23 cellular contexts compared by ENCODE assay signal in genomic region chr15:55872471-55872870, GRCh38.
DNase-seq lines count a peak whose midpoint lies in the region; ATAC-seq and TF ChIP-seq lines count a peak whose summit lies in the region.
"Had no signal": no experiment of that assay in that cellular context is flagged by ENCODE, and none has a peak within 500 bp of the region (broad histone marks: within the 10 kb centered on the region; RNA-seq: fewer than 3 reads in every experiment).

No MANE protein-coding gene starts in this region.

- H3K27me3 Mint-ChIP-seq in chondrocyte (ENCODE audit: low read depth): no peaks in the 10 kb centered on the region
- H3K27me3 Mint-ChIP-seq: CD4-positive, alpha-beta T cell had no signal

- TF ChIP-seq CTCF in chondrocyte (IDR thresholded peaks at IDR 0.05) (no peak), thoracic aorta (IDR thresholded peaks at IDR 0.05) (no peak), upper lobe of left lung (IDR thresholded peaks at IDR 0.05) (no peak), gastroesophageal sphincter (IDR thresholded peaks at IDR 0.05) (no peak)

- peak overlapping the region; percentile 62 for H3K4me3 ChIP-seq in thoracic aorta
- H3K4me3 ChIP-seq in upper lobe of left lung: no peak overlapping the region
- no peak overlapping the region for H3K4me3 ChIP-seq in gastroesophageal sphincter
- H3K4me3 ChIP-seq: esophagus muscularis mucosa, skin epidermis had no signal

- H3K27me3 ChIP-seq in thoracic aorta (replicated peaks; ENCODE audit: insufficient read depth) (no peaks in the 10 kb centered on the region), upper lobe of left lung (no peaks in the 10 kb centered on the region), gastroesophageal sphincter (no peaks in the 10 kb centered on the region)
- H3K27me3 ChIP-seq: brain microvascular endothelial cell, esophagus muscularis mucosa had no signal

- peak overlapping the region; percentile 56 to 61 for H3K27ac ChIP-seq in thoracic aorta
- H3K27ac ChIP-seq in upper lobe of left lung: no peak overlapping the region
- H3K27ac ChIP-seq in gastroesophageal sphincter: no peak overlapping the region
- H3K27ac ChIP-seq: esophagus muscularis mucosa, skin epidermis had no signal

- peaks cover 24% of the 10 kb centered on the region for H3K4me1 Mint-ChIP-seq in chondrocyte (ENCODE audit: low read depth)
- H3K4me1 Mint-ChIP-seq: activated B cell treated with CpG ODN at 0.5 μM for 24 hours; activated naive CD8-positive, alpha-beta T cell treated with anti-CD3 and anti-CD28 coated beads, Interleukin-2, amount 50 U/mL, for 24 hours had no signal

- peak overlapping the region; percentile 93 for H3K27ac Mint-ChIP-seq in chondrocyte (ENCODE audit: unreplicated experiment)
- H3K27ac Mint-ChIP-seq: activated B cell treated with CpG ODN at 0.5 μM for 24 hours; activated naive CD8-positive, alpha-beta T cell treated with anti-CD3 and anti-CD28 coated beads, Interleukin-2, amount 50 U/mL, for 24 hours; CD4-positive, alpha-beta T cell had no signal

- H3K9me3 Mint-ChIP-seq in chondrocyte (ENCODE audit: low read depth): no peaks in the 10 kb centered on the region
- H3K9me3 Mint-ChIP-seq: activated B cell treated with CpG ODN at 0.5 μM for 24 hours; activated naive CD8-positive, alpha-beta T cell treated with anti-CD3 and anti-CD28 coated beads, Interleukin-2, amount 50 U/mL, for 24 hours; CD4-positive, alpha-beta T cell had no signal

- WGBS in upper lobe of left lung, 2 donors: 66 to 82% methylated on average over 2 of the region's 2 CpGs
- 73 to 80% methylated on average over 2 of the region's 2 CpGs for WGBS in gastroesophageal sphincter (ENCODE audit: low coverage in 1 of 2), 2 donors

- H3K4me1 ChIP-seq in thoracic aorta (ENCODE audit: control insufficient read depth in 1 of 2, low read depth in 2 of 2) (peaks cover 0 to 27% of the 10 kb centered on the region in 2 donors), upper lobe of left lung (peaks cover 0 to 5% (median 0%) of the 10 kb centered on the region in 4 donors), gastroesophageal sphincter (no peaks in the 10 kb centered on the region)
- H3K4me1 ChIP-seq: esophagus muscularis mucosa had no signal

- no peak for ATAC-seq in thoracic aorta (ENCODE audit: insufficient number of reproducible peaks, low FRiP score, low read depth)
- no peak for ATAC-seq in GM19467 (IDR thresholded peaks at IDR 0.05; ENCODE audit: unreplicated experiment)
- ATAC-seq in upper lobe of left lung (ENCODE audit: low FRiP score in 2 of 2): no peak
- ATAC-seq in gastroesophageal sphincter: no peak
- ATAC-seq: activated naive CD8-positive, alpha-beta T cell treated with anti-CD3 and anti-CD28 coated beads, Interleukin-2, amount 50 U/mL, for 24 hours had no signal

- peak overlapping the region; percentile 58 for H3K4me3 Mint-ChIP-seq in chondrocyte (ENCODE audit: unreplicated experiment)
- H3K4me3 Mint-ChIP-seq: activated B cell treated with CpG ODN at 0.5 μM for 24 hours; activated naive CD8-positive, alpha-beta T cell treated with anti-CD3 and anti-CD28 coated beads, Interleukin-2, amount 50 U/mL, for 24 hours; CD4-positive, alpha-beta T cell had no signal

- H3K9me3 ChIP-seq in thoracic aorta: no peaks in the 10 kb centered on the region
- H3K9me3 ChIP-seq in upper lobe of left lung: no peaks in the 10 kb centered on the region
- H3K9me3 ChIP-seq in gastroesophageal sphincter: no peaks in the 10 kb centered on the region

- no peaks in the 10 kb centered on the region for H3K36me3 ChIP-seq in thoracic aorta
- no peaks in the 10 kb centered on the region for H3K36me3 ChIP-seq in upper lobe of left lung
- H3K36me3 ChIP-seq in gastroesophageal sphincter: peaks cover 0 to 9% of the 10 kb centered on the region in 2 donors
- H3K36me3 ChIP-seq: brain microvascular endothelial cell had no signal

- peaks cover 13% of the 10 kb centered on the region for H3K36me3 Mint-ChIP-seq in chondrocyte (ENCODE audit: low read depth)

- peak; percentile 49 for DNase-seq in NCI-H82 treated with DMSO at 0.1 percent for 48 hours (lab: John Stamatoyannopoulos, UW; ENCODE audit: unreplicated experiment)
- no peak for DNase-seq in chondrocyte (ENCODE audit: low spot score)
- peak; percentile 35 to 56 for DNase-seq in lung microvascular endothelial cell (ENCODE audit: low read depth in 2 of 2)
- no peak for DNase-seq in thoracic aorta (ENCODE audit: low spot score)
- DNase-seq in upper lobe of left lung: no peak
- DNase-seq: activated B cell treated with CpG ODN at 0.5 μM for 24 hours; activated CD4-positive, alpha-beta T cell treated with anti-CD3 and anti-CD28 coated beads, Interleukin-2, amount 50 U/mL, for 48 hours; activated gamma-delta T cell; activated naive CD8-positive, alpha-beta T cell treated with anti-CD3 and anti-CD28 coated beads, Interleukin-2, amount 50 U/mL, for 24 hours; brain microvascular endothelial cell; CD4-positive, alpha-beta T cell; effector memory CD4-positive, alpha-beta T cell; HCEC 1CT; Karpas-422; mammary epithelial cell; NCI-H2171; NCI-H526 treated with DMSO at 0.1 percent for 48 hours; stimulated activated CD4-positive, alpha-beta T cell treated with anti-CD3 and anti-CD28 coated beads, Interleukin-1b, Interleukin-23, amount 100 ng/mL, for 48 hours; T1000 had no signal

- TF ChIP-seq POLR2A in upper lobe of left lung (IDR thresholded peaks at IDR 0.05) (no peak), gastroesophageal sphincter (IDR thresholded peaks at IDR 0.05) (no peak)

- no peak for TF ChIP-seq EP300 in upper lobe of left lung (IDR thresholded peaks at IDR 0.05)
- no peak for TF ChIP-seq EP300 in gastroesophageal sphincter (IDR thresholded peaks at IDR 0.05)

Comparison
In these comparisons a context has a peak if more than half of its experiments do, and no peak if none do; other contexts are left out.
1. DNase-seq: peak in NCI-H82 treated with DMSO at 0.1 percent for 48 hours (single experiment) and lung microvascular endothelial cell (2 of 2); none in chondrocyte (single experiment), thoracic aorta (single experiment) and upper lobe of left lung (0 of 2).
2. H3K27ac ChIP-seq: peak in thoracic aorta (2 of 2); none in upper lobe of left lung (0 of 4) and gastroesophageal sphincter (0 of 4).